Comparison of ENCODE assay signal across 1 cellular context in genomic region chr19:47225746-47226425, GRCh38.
TF ChIP-seq lines count a peak whose summit lies in the region.

No MANE protein-coding gene starts in this region.

TF ChIP-seq in HepG2, 621 proteins besides CTCF, POLR2A, EP300 and RAD21 (continued from another document and continues in another):
- TF ChIP-seq ZBTB40 (IDR thresholded peaks at IDR 0.05) (no peak), ZBTB40 (CRISPR knock-in tag; IDR thresholded peaks at IDR 0.05) (0 out of 2 replicates have a peak, but pooled peaks have one; percentile 13), ZFP41 (CRISPR knock-in tag; IDR thresholded peaks at IDR 0.05; ENCODE audit: borderline replicate concordance) (no peak), ZNF558 (CRISPR knock-in tag; IDR thresholded peaks at IDR 0.05; ENCODE audit: borderline replicate concordance) (peak; percentile 40; the same call in 1 of the 2 replicates), ATF4 (CRISPR knock-in tag; IDR thresholded peaks at IDR 0.05) (peak in 1 of 2 experiments; percentile 69; a peak in 1 of 4 replicates), PITX1 (CRISPR knock-in tag; IDR thresholded peaks at IDR 0.05) (no peak), PREB (CRISPR knock-in tag; IDR thresholded peaks at IDR 0.05) (no peak), ZNF616 (CRISPR knock-in tag; IDR thresholded peaks at IDR 0.05; ENCODE audit: low read depth) (peak; percentile 57; the same call in 1 of the 2 replicates), ATF7-NPFF (CRISPR knock-in tag; IDR thresholded peaks at IDR 0.05; ENCODE audit: low read depth) (peak; percentile 63; the same call in 1 of the 2 replicates), HOXA9 (CRISPR knock-in tag; IDR thresholded peaks at IDR 0.05; ENCODE audit: borderline replicate concordance) (no peak), YEATS4 (CRISPR knock-in tag; IDR thresholded peaks at IDR 0.05; ENCODE audit: borderline replicate concordance) (peak; percentile 75; the same call in 1 of the 2 replicates), RARG (CRISPR knock-in tag; IDR thresholded peaks at IDR 0.05; ENCODE audit: low read depth) (no peak), ZNF207 (IDR thresholded peaks at IDR 0.05; ENCODE audit: borderline replicate concordance) (no peak), CENPT (CRISPR knock-in tag; IDR thresholded peaks at IDR 0.05; ENCODE audit: low read depth) (0 out of 2 replicates have a peak, but pooled peaks have one; percentile 48), LBX2 (CRISPR knock-in tag; IDR thresholded peaks at IDR 0.05; ENCODE audit: borderline replicate concordance) (peak; percentile 56; the same call in 1 of the 2 replicates), POLR2AphosphoS2 (IDR thresholded peaks at IDR 0.05; ENCODE audit: low read depth, low read length) (peak; percentile 89), PRMT3 (CRISPR knock-in tag; IDR thresholded peaks at IDR 0.05; ENCODE audit: borderline replicate concordance, low read depth) (peak; percentile 75; the same call in 1 of the 2 replicates), ZNF296 (CRISPR knock-in tag; conservative IDR thresholded peaks at IDR 0.05) (no peak), ZNF768 (CRISPR knock-in tag; IDR thresholded peaks at IDR 0.05) (peak; percentile 81), HNRNPL (IDR thresholded peaks at IDR 0.05; ENCODE audit: low read depth, low read length) (no peak), MYC (CRISPR knock-in tag; IDR thresholded peaks at IDR 0.05; ENCODE audit: borderline replicate concordance) (peak; percentile 74; the same call in 1 of the 2 replicates), ZBTB39 (CRISPR knock-in tag; IDR thresholded peaks at IDR 0.05) (0 out of 2 replicates have a peak, but pooled peaks have one; percentile 26), TRIM24 (CRISPR knock-in tag; IDR thresholded peaks at IDR 0.05) (no peak), ATF6 (CRISPR knock-in tag; conservative IDR thresholded peaks at IDR 0.05) (peak; percentile 55; the same call in 1 of the 2 replicates), KLF6 (CRISPR knock-in tag; IDR thresholded peaks at IDR 0.05) (peak; percentile 86), JUNB (CRISPR knock-in tag; IDR thresholded peaks at IDR 0.05; ENCODE audit: borderline replicate concordance) (no peak), THYN1 (CRISPR knock-in tag; IDR thresholded peaks at IDR 0.05; ENCODE audit: borderline replicate concordance, low read depth) (no peak), POLR2AphosphoS5 (IDR thresholded peaks at IDR 0.05; ENCODE audit: low read depth, low read length) (peak; percentile 95), ZNF7 (CRISPR knock-in tag; IDR thresholded peaks at IDR 0.05) (no peak), POGZ (CRISPR knock-in tag; IDR thresholded peaks at IDR 0.05) (peak; percentile 27; the same call in 1 of the 2 replicates), NR2F2 (IDR thresholded peaks at IDR 0.05; ENCODE audit: borderline replicate concordance, low read depth) (no peak), BORCS8-MEF2B (CRISPR knock-in tag; IDR thresholded peaks at IDR 0.05) (0 out of 2 replicates have a peak, but pooled peaks have one; percentile 52)
- TF ChIP-seq, protein P1, sequence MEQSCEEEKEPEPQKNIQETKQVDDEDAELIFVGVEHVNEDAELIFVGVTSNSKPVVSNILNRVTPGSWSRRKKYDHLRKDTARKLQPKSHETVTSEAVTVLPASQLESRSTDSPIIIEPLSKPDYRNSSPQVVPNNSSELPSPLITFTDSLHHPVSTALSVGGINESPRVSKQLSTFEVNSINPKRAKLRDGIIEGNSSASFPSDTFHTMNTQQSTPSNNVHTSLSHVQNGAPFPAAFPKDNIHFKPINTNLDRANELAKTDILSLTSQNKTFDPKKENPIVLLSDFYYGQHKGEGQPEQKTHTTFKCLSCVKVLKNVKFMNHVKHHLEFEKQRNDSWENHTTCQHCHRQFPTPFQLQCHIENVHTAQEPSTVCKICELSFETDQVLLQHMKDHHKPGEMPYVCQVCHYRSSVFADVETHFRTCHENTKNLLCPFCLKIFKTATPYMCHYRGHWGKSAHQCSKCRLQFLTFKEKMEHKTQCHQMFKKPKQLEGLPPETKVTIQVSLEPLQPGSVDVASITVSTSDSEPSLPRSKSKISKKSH (CRISPR knock-in tag; IDR thresholded peaks at IDR 0.05; ENCODE audit: borderline replicate concordance): 0 out of 2 replicates have a peak, but pooled peaks have one; percentile 27
- TF ChIP-seq, protein P2, sequence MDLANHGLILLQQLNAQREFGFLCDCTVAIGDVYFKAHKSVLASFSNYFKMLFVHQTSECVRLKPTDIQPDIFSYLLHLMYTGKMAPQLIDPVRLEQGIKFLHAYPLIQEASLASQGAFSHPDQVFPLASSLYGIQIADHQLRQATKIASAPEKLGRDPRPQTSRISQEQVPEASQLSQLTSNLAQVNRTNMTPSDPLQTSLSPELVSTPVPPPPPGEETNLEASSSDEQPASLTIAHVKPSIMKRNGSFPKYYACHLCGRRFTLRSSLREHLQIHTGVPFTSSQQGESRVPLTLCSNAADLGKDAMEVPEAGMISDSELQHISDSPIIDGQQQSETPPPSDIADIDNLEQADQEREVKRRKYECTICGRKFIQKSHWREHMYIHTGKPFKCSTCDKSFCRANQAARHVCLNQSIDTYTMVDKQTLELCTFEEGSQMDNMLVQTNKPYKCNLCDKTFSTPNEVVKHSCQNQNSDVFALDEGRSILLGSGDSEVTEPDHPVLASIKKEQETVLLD (CRISPR knock-in tag; IDR thresholded peaks at IDR 0.05; ENCODE audit: low read depth): 0 out of 2 replicates have a peak, but pooled peaks have one; percentile 43
- TF ChIP-seq, protein P3, sequence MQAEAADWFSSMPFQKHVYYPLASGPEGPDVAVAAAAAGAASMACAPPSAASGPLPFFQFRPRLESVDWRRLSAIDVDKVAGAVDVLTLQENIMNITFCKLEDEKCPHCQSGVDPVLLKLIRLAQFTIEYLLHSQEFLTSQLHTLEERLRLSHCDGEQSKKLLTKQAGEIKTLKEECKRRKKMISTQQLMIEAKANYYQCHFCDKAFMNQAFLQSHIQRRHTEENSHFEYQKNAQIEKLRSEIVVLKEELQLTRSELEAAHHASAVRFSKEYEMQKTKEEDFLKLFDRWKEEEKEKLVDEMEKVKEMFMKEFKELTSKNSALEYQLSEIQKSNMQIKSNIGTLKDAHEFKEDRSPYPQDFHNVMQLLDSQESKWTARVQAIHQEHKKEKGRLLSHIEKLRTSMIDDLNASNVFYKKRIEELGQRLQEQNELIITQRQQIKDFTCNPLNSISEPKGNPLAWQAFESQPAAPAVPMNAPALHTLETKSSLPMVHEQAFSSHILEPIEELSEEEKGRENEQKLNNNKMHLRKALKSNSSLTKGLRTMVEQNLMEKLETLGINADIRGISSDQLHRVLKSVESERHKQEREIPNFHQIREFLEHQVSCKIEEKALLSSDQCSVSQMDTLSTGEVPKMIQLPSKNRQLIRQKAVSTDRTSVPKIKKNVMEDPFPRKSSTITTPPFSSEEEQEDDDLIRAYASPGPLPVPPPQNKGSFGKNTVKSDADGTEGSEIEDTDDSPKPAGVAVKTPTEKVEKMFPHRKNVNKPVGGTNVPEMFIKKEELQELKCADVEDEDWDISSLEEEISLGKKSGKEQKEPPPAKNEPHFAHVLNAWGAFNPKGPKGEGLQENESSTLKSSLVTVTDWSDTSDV (CRISPR knock-in tag; IDR thresholded peaks at IDR 0.05): peak; percentile 77; the same call in 1 of the 2 replicates
